12 cellular contexts compared by ENCODE assay signal in the genomic region with DNA sequence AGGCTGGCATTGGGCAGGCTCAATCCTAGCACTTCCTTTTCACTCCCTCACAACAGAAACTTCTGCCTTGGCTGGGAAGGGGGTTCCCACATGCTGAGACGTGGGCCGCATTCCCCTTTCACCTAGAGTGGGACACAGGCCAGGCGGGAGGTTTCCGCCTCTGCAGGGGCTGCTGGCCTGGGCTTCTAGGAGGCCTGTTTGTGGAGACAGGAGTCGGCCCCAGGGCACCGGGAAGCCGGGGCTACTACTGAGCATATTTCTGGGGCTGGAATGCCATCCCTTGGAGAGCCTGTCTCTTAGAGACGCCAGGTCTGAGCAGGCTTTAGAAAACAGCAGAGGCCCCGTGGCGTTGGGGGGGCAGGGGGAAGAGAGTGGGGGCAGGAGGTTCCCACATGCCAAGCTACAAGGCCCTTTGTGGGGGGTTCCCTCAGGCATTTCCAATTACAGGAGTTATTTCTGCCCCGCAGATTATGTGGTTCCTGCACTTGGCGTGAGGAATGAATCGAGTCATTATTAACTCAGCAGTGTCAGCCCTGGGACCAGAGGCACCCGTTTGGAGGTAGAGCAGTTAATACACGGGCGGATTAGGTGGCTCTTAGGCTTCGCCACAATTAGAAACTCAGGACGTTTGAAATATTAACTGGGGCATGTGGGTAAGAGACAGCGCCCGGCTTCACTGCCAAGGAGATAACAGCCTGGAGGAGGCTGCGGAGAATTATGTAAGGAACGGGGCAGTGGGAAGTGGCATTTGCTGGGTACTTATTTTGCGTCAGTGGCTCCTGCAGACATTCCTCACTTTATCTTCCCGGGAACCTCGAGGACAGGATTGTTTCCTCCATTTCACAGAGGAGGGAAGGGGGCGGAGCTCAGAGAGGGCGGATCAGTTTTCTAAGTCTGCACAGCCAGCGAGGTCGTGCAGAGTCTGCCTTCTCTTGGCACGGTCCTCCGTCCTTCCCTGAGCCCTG.
DNase-seq lines count a peak whose midpoint lies in the region; ATAC-seq and TF ChIP-seq lines count a peak whose summit lies in the region.
"Had no signal": no experiment of that assay in that cellular context is flagged by ENCODE, and none has a peak within 500 bp of the region (broad histone marks: within the 10 kb centered on the region; RNA-seq: fewer than 3 reads in every experiment).

No MANE protein-coding gene starts in this region.

- no peak for TF ChIP-seq EP300 in upper lobe of left lung (IDR thresholded peaks at IDR 0.05)

- ATAC-seq in upper lobe of left lung (ENCODE audit: low FRiP score in 2 of 2), result peak; percentile 47 to 73
- ATAC-seq in HG03108 (IDR thresholded peaks at IDR 0.05; ENCODE audit: unreplicated experiment), result no peak

- TF ChIP-seq CTCF in upper lobe of left lung (IDR thresholded peaks at IDR 0.05), result no peak

- WGBS in upper lobe of left lung, 2 donors, result 41 to 42% methylated on average over 26 to 30 of the region's 31 CpGs

- DNase-seq in DMS53 (lab: John Stamatoyannopoulos, UW) (peak; percentile 37), DMS53 treated with DMSO at 0.1 percent for 48 hours (lab: John Stamatoyannopoulos, UW; ENCODE audit: unreplicated experiment) (no peak), glomerular visceral epithelial cell (ENCODE audit: extremely low spot score) (peak; percentile 79), mucosa of gallbladder (ENCODE audit: low spot score) (peak; percentile 47), upper lobe of left lung (peak; percentile 29 to 44), cortex of kidney (lab: John Stamatoyannopoulos, UW) (no peak), NCI-H748 treated with DMSO at 0.1 percent for 48 hours (lab: John Stamatoyannopoulos, UW) (no peak)
- DNase-seq: activated CD4-positive, alpha-beta memory T cell treated with anti-CD3 and anti-CD28 coated beads for 36 hours; NCI-H1436 treated with DMSO at 0.1 percent for 48 hours; SHP77 treated with DMSO at 0.1 percent for 48 hours had no signal

- TF ChIP-seq POLR2A in upper lobe of left lung (IDR thresholded peaks at IDR 0.05), result no peak

- no peaks in the 10 kb centered on the region for H3K27me3 ChIP-seq in upper lobe of left lung

- H3K4me3 ChIP-seq in upper lobe of left lung, result peak overlapping the region in 3 of 4 donors; percentile 1 to 31 (median 22)

- H3K36me3 ChIP-seq in upper lobe of left lung, result no peaks in the 10 kb centered on the region

- no peaks in the 10 kb centered on the region for H3K9me3 ChIP-seq in upper lobe of left lung

- peak overlapping the region in 3 of 4 donors; percentile 42 to 53 (median 43) for H3K27ac ChIP-seq in upper lobe of left lung
- H3K27ac ChIP-seq: 22Rv1 had no signal

- H3K4me1 ChIP-seq in upper lobe of left lung, result peaks cover 5 to 21% (median 12%) of the 10 kb centered on the region in 4 donors

Comparison
In these comparisons a context has a peak if more than half of its experiments do, and no peak if none do; other contexts are left out.
1. DNase-seq: peak in DMS53 (single experiment), glomerular visceral epithelial cell (single experiment), mucosa of gallbladder (single experiment) and upper lobe of left lung (2 of 2); none in DMS53 treated with DMSO at 0.1 percent for 48 hours (single experiment), cortex of kidney (single experiment) and NCI-H748 treated with DMSO at 0.1 percent for 48 hours (single experiment).